ENCODE assay signal across 8 cellular contexts in genomic region chr12:538731-539539, GRCh38.
DNase-seq lines count a peak whose midpoint lies in the region; ATAC-seq and TF ChIP-seq lines count a peak whose summit lies in the region.

No MANE protein-coding gene starts in this region.

- peak overlapping the region; percentile 16 for H3K4me3 Mint-ChIP-seq in activated naive CD8-positive, alpha-beta T cell treated with anti-CD3 and anti-CD28 coated beads for 36 hours
- H3K4me3 Mint-ChIP-seq in immature natural killer cell: peak overlapping the region; percentile 60 to 84 (median 78)

- peak; percentile 83 for DNase-seq in Daoy (ENCODE audit: low read depth)
- peak; percentile 23 for DNase-seq in NCI-H1694 treated with DMSO at 0.1 percent for 48 hours (lab: John Stamatoyannopoulos, UW)
- no peak for DNase-seq in activated naive CD8-positive, alpha-beta T cell treated with anti-CD3 and anti-CD28 coated beads for 36 hours
- DNase-seq in immature natural killer cell: peak; percentile 73 to 80 (median 80)
- DNase-seq in GM10248 (ENCODE audit: extremely low spot score): no peak

- no peak overlapping the region for H3K27ac Mint-ChIP-seq in activated naive CD8-positive, alpha-beta T cell treated with anti-CD3 and anti-CD28 coated beads for 36 hours
- peak overlapping the region; percentile 85 to 98 (median 95) for H3K27ac Mint-ChIP-seq in immature natural killer cell

- TF ChIP-seq CTCF in GM10248 (IDR thresholded peaks at IDR 0.05; ENCODE audit: control extremely low read depth, extremely low read depth, low read depth, missing control alignments): no peak

- peaks cover 21% of the 10 kb centered on the region for H3K4me1 Mint-ChIP-seq in activated naive CD8-positive, alpha-beta T cell treated with anti-CD3 and anti-CD28 coated beads for 36 hours
- peaks cover 31 to 35% of the 10 kb centered on the region in 2 donors for H3K4me1 Mint-ChIP-seq in immature natural killer cell

- POLR2A ChIA-PET in GM10248 (lab: Yijun Ruan, JAX): no interaction called here

- H3K36me3 Mint-ChIP-seq in activated naive CD8-positive, alpha-beta T cell treated with anti-CD3 and anti-CD28 coated beads for 36 hours: no peaks in the 10 kb centered on the region
- H3K36me3 Mint-ChIP-seq in immature natural killer cell: no peaks in the 10 kb centered on the region

- peaks cover 14% of the 10 kb centered on the region for H3K27me3 Mint-ChIP-seq in activated naive CD8-positive, alpha-beta T cell treated with anti-CD3 and anti-CD28 coated beads for 36 hours
- peaks cover 0 to 2% (median 2%) of the 10 kb centered on the region in 3 donors for H3K27me3 Mint-ChIP-seq in immature natural killer cell (ENCODE audit: low read depth in 3 of 3)

- ATAC-seq in GM18861 (IDR thresholded peaks at IDR 0.05; ENCODE audit: unreplicated experiment) (no peak), HG03457 (IDR thresholded peaks at IDR 0.05; ENCODE audit: unreplicated experiment) (no peak), HG02884 (IDR thresholded peaks at IDR 0.05; ENCODE audit: unreplicated experiment) (no peak)

- no peaks in the 10 kb centered on the region for H3K9me3 Mint-ChIP-seq in activated naive CD8-positive, alpha-beta T cell treated with anti-CD3 and anti-CD28 coated beads for 36 hours
- H3K9me3 Mint-ChIP-seq in immature natural killer cell: no peaks in the 10 kb centered on the region

- CTCF ChIA-PET in GM10248 (lab: Yijun Ruan, JAX): interaction anchor here (1.3 to 11.6 kb wide), 3 partner anchors 9 to 87 kb away, joined by 4 to 132 read pairs (median 31); no protein-coding TSS in a partner anchor

Comparison
In these comparisons a context has a peak if more than half of its experiments do, and no peak if none do; other contexts are left out.
1. DNase-seq: peak in Daoy (single experiment), NCI-H1694 treated with DMSO at 0.1 percent for 48 hours (single experiment) and immature natural killer cell (3 of 3); none in activated naive CD8-positive, alpha-beta T cell treated with anti-CD3 and anti-CD28 coated beads for 36 hours (single experiment) and GM10248 (single experiment).